ENCODE assay signal across 10 cellular contexts in the genomic region with DNA sequence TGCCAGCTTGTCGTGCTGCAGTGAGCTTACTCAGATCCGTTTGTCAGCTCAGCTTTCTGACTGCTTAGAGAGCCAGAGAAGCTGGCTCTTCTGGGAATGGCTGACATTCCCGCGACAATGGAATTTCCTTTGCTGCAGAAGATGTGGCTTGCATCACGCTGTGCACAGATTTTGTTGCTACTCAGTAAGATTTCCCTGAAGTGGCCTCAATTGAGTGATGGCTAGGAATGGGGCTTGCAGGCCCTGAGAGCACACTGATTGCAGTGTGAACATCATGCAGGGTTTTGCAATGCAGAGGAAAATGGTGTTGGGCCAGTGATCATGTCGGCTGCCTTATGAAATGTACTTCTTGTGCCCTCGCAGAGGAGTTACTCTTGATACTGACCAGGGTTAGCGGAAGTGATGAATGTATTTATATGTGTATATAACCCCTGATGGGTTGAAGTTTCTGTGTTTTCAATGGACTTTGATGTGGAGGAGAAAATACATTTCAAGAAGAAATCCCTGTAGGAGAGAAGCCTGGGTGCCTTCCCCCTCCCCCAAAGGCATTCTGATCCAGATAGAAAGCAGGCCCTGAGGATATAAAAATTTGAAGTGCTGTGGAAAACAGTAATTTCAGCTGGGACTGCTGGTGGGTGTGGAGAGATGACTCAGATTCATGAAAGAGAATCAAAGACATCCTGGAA.
DNase-seq lines count a peak whose midpoint lies in the region; ATAC-seq and TF ChIP-seq lines count a peak whose summit lies in the region.
"Had no signal": no experiment of that assay in that cellular context is flagged by ENCODE, and none has a peak within 500 bp of the region (broad histone marks: within the 10 kb centered on the region; RNA-seq: fewer than 3 reads in every experiment).

No MANE protein-coding gene starts in this region.

- peak; percentile 37 for DNase-seq in H9
- DNase-seq in breast epithelium (ENCODE audit: low spot score in 2 of 2): no peak
- peak; percentile 36 for DNase-seq in inferior parietal cortex (ENCODE audit: extremely low spot score)
- DNase-seq in smooth muscle cell (lab: John Stamatoyannopoulos, UW; ENCODE audit: unreplicated experiment): peak; percentile 36
- no peak for DNase-seq in NCI-H1694 treated with DMSO at 0.1 percent for 48 hours (lab: John Stamatoyannopoulos, UW)
- no peak for DNase-seq in Calu3
- no peak for DNase-seq in HuH-7 (ENCODE audit: low spot score)

- H4K20me1 ChIP-seq in H9 (ENCODE audit: control insufficient read depth, insufficient read depth, insufficient read length) (no peaks in the 10 kb centered on the region), smooth muscle cell (ENCODE audit: low read depth) (no peaks in the 10 kb centered on the region)

- ATAC-seq in GM19455 (IDR thresholded peaks at IDR 0.05; ENCODE audit: unreplicated experiment): no peak
- ATAC-seq: HCT116 had no signal

- no peaks in the 10 kb centered on the region for H3K23me2 ChIP-seq in H9 (ENCODE audit: insufficient read length, low read depth, low read length, poor library complexity, severe bottlenecking)

- no CpG with 5 or more reads among the region's 8 CpGs for WGBS in H9 (ENCODE audit: extremely low coverage, insufficient read length, low lambda C conversion rate)
- 10% methylated on average over 8 of the region's 8 CpGs for WGBS in smooth muscle cell (ENCODE audit: low lambda C conversion rate)

- H3T11ph ChIP-seq in H9 (ENCODE audit: low read length): no peak overlapping the region

- H3K56ac ChIP-seq in H9 (ENCODE audit: insufficient read length, low read depth, low read length): no peak overlapping the region

- H3K4ac ChIP-seq in H9 (ENCODE audit: low read depth, low read length): no peak overlapping the region

- H2BK20ac ChIP-seq in H9 (ENCODE audit: low read depth, low read length, poor library complexity, severe bottlenecking): no peak overlapping the region

- H3K9me3 Mint-ChIP-seq in H9 (peaks cover 2 to 3% of the 10 kb centered on the region in 2 experiments; a peak in 3 of 5 replicates), Calu3 (ENCODE audit: low read depth, unreplicated experiment) (peaks cover 9% of the 10 kb centered on the region)

- H3K4me1 ChIP-seq in H9 (ENCODE audit: insufficient read depth, low read length): peaks cover 15% of the 10 kb centered on the region; the same call in 1 of the 2 replicates
- no peaks in the 10 kb centered on the region for H3K4me1 ChIP-seq in breast epithelium
- H3K4me1 ChIP-seq in smooth muscle cell (ENCODE audit: low read depth): peaks cover 36% of the 10 kb centered on the region

- TF ChIP-seq CTCF in H9 (conservative IDR thresholded peaks at IDR 0.05) (no peak), breast epithelium (IDR thresholded peaks at IDR 0.05) (no peak), smooth muscle cell (IDR thresholded peaks at IDR 0.05; ENCODE audit: borderline replicate concordance, insufficient read depth, poor library complexity, severe bottlenecking) (no peak), Calu3 (IDR thresholded peaks at IDR 0.05; ENCODE audit: unreplicated experiment) (no peak)

- H3F3A ChIP-seq in smooth muscle cell (ENCODE audit: low read depth): peaks cover 34% of the 10 kb centered on the region

- H3K4me3 ChIP-seq in breast epithelium: no peak overlapping the region
- H3K4me3 ChIP-seq in smooth muscle cell: no peak overlapping the region

- CTCF ChIA-PET in Calu3 (lab: Charles Lee): no interaction called here

- H3K9ac ChIP-seq in H9 (ENCODE audit: extremely low read depth, insufficient read length, low read length) (no peak overlapping the region), smooth muscle cell (ENCODE audit: low read depth) (no peak overlapping the region)

- H3K79me2 ChIP-seq in H9 (ENCODE audit: insufficient read depth, low read length) (no peaks in the 10 kb centered on the region), smooth muscle cell (ENCODE audit: low read depth) (no peaks in the 10 kb centered on the region)

- H3K4me2 ChIP-seq in H9 (ENCODE audit: insufficient read depth, insufficient read length, low read length) (peak overlapping the region; percentile 5), smooth muscle cell (peak overlapping the region; percentile 77)

- no peak overlapping the region for H2AK5ac ChIP-seq in H9 (ENCODE audit: insufficient read length, low read length)

- H2BK5ac ChIP-seq in H9 (ENCODE audit: insufficient read length, low read length): no peak overlapping the region

- H3K14ac ChIP-seq in H9 (ENCODE audit: insufficient read depth, low read length): peak overlapping the region; percentile 58; the same call in 1 of the 2 replicates

- H3K36me3 ChIP-seq in breast epithelium: no peaks in the 10 kb centered on the region
- no peaks in the 10 kb centered on the region for H3K36me3 ChIP-seq in smooth muscle cell (ENCODE audit: low read depth)

- intact Hi-C loops in breast epithelium (cut with DNase I; ENCODE audit: low total_unique reads): no loop called here
- intact Hi-C loops in Calu3 (cut with micrococcal nuclease; ENCODE audit: unreplicated experiment): no loop called here

- H3K4me1 Mint-ChIP-seq in H9 (peaks cover 32 to 36% of the 10 kb centered on the region in 2 experiments), Calu3 (ENCODE audit: low read depth, unreplicated experiment) (no peaks in the 10 kb centered on the region)
- H3K4me1 Mint-ChIP-seq: activated naive CD4-positive, alpha-beta T cell treated with anti-CD3 and anti-CD28 coated beads, Interleukin-2, amount 50 U/mL, for 24 hours had no signal

- H3K4me3 Mint-ChIP-seq in H9 (peak overlapping the region in 1 of 2 experiments; percentile 34; a peak in 1 of 5 replicates), Calu3 (ENCODE audit: low read depth, unreplicated experiment) (no peak overlapping the region)
- H3K4me3 Mint-ChIP-seq: activated naive CD4-positive, alpha-beta T cell treated with anti-CD3 and anti-CD28 coated beads, Interleukin-2, amount 50 U/mL, for 24 hours had no signal

- H4K5ac ChIP-seq in H9 (ENCODE audit: insufficient read length, low read depth, low read length): no peak overlapping the region

- no peak overlapping the region for H4K91ac ChIP-seq in H9 (ENCODE audit: insufficient read length, low read depth, low read length)

- H2BK12ac ChIP-seq in H9 (ENCODE audit: insufficient read length, low read depth, low read length): no peak overlapping the region

- peak overlapping the region in 2 of 3 experiments; percentile 18 to 74; a peak in 4 of 7 replicates for H3K27ac Mint-ChIP-seq in H9
- no peak overlapping the region for H3K27ac Mint-ChIP-seq in Calu3 (ENCODE audit: unreplicated experiment)
- H3K27ac Mint-ChIP-seq: activated naive CD4-positive, alpha-beta T cell treated with anti-CD3 and anti-CD28 coated beads, Interleukin-2, amount 50 U/mL, for 24 hours had no signal

- no peaks in the 10 kb centered on the region for H3K27me3 Mint-ChIP-seq in H9 (ENCODE audit: low read depth)
- no peaks in the 10 kb centered on the region for H3K27me3 Mint-ChIP-seq in Calu3 (ENCODE audit: unreplicated experiment)
- H3K27me3 Mint-ChIP-seq: activated naive CD4-positive, alpha-beta T cell treated with anti-CD3 and anti-CD28 coated beads, Interleukin-2, amount 50 U/mL, for 24 hours had no signal

- H3K36me3 Mint-ChIP-seq in H9 (ENCODE audit: insufficient read depth in 1 of 3, low read depth in 3 of 3) (no peaks in the 10 kb centered on the region; a peak in 1 of 7 replicates), Calu3 (ENCODE audit: insufficient read depth, unreplicated experiment) (no peaks in the 10 kb centered on the region)
- H3K36me3 Mint-ChIP-seq: activated naive CD4-positive, alpha-beta T cell treated with anti-CD3 and anti-CD28 coated beads, Interleukin-2, amount 50 U/mL, for 24 hours had no signal

- H3K27ac ChIP-seq in H9 (ENCODE audit: insufficient read length, low read depth, low read length) (no peak overlapping the region), breast epithelium (peak overlapping the region; percentile 53 to 88), smooth muscle cell (ENCODE audit: low read depth) (peak overlapping the region; percentile 92)

- H2BK120ac ChIP-seq in H9 (ENCODE audit: low read depth, low read length, poor library complexity, severe bottlenecking): no peak overlapping the region

- no peak overlapping the region for H3K23ac ChIP-seq in H9 (ENCODE audit: insufficient read length, low read depth, low read length)

- no peak overlapping the region for H2BK15ac ChIP-seq in H9 (ENCODE audit: low read depth, low read length)

- no peaks in the 10 kb centered on the region for H3K27me3 ChIP-seq in H9 (ENCODE audit: insufficient read depth, low read length)
- H3K27me3 ChIP-seq in breast epithelium: no peaks in the 10 kb centered on the region
- H3K27me3 ChIP-seq in smooth muscle cell (ENCODE audit: low read depth): no peaks in the 10 kb centered on the region

- H3K18ac ChIP-seq in H9 (ENCODE audit: insufficient read length, low read depth, low read length): no peak overlapping the region

- H3K9me3 ChIP-seq in H9 (ENCODE audit: control insufficient read depth, low read depth, low read length) (no peaks in the 10 kb centered on the region), breast epithelium (no peaks in the 10 kb centered on the region), smooth muscle cell (replicated peaks; ENCODE audit: low read depth) (no peaks in the 10 kb centered on the region)

- no peak overlapping the region for H4K8ac ChIP-seq in H9 (replicated peaks; ENCODE audit: insufficient read length, low read depth, low read length)

- TF ChIP-seq POLR2A in breast epithelium (IDR thresholded peaks at IDR 0.05): no peak

- peak overlapping the region; percentile 43 for H2AFZ ChIP-seq in H9 (ENCODE audit: low read length)
- peak overlapping the region; percentile 22 for H2AFZ ChIP-seq in smooth muscle cell (ENCODE audit: low read depth)

- H3K79me1 ChIP-seq in H9 (ENCODE audit: insufficient read depth, low read depth, low read length, poor library complexity, severe bottlenecking): no peaks in the 10 kb centered on the region

- BruUV-seq in Calu3 (replicated peaks; lab: Mats Ljungman, UMichigan): no TSS peak

Comparison
In these comparisons a context has a peak if more than half of its experiments do, and no peak if none do; other contexts are left out.
1. DNase-seq: peak in H9 (single experiment), inferior parietal cortex (single experiment) and smooth muscle cell (single experiment); none in breast epithelium (0 of 2), NCI-H1694 treated with DMSO at 0.1 percent for 48 hours (single experiment), Calu3 (single experiment) and HuH-7 (single experiment).